19 cellular contexts compared by ENCODE assay signal in the genomic region with DNA sequence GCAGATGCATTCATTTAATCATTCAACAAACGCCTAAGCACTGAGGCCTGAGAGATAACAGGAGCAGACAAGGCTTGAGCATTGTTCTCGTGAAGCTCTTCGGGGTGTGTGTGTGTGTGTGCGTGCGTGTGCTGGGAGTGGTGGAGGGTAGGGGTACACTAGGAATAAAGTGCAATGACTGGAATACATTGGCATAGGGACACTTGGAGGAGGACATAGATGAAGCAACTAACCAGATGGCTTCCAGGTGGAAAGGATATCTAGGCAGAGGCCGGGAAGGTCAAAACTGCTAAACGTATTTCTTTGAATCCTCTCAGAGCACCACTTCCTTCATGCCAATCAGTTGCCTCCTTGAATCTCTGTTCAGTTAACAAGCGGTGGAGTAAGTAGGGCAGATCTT. TPM values are rescaled to one million over a fixed set of nuclear protein-coding genes. Genes with fewer than 3 reads are reported as not detected.
"Had no signal": no experiment of that assay in that cellular context is flagged by ENCODE, and none has a peak within 500 bp of the region (broad histone marks: within the 10 kb centered on the region; RNA-seq: fewer than 3 reads in every experiment).

No MANE protein-coding gene starts in this region.

- H3K27ac Mint-ChIP-seq: activated CD8-positive, alpha-beta memory T cell treated with anti-CD3 and anti-CD28 coated beads, Interleukin-2, amount 10 ng/mL, durations not matched to agents 7 days and 5 days; memory B cell; stimulated activated naive B cell treated with anti-CD40 and anti-IgM and Interleukin-4, amounts not matched to agents 10 μg/mL and 1 μg/mL and 100 μg/mL, for 72 hours had no signal

- H3K9ac ChIP-seq: SK-N-SH had no signal

- H3K36me3 ChIP-seq: brain microvascular endothelial cell, thyroid gland had no signal

- H3K9me3 Mint-ChIP-seq: central memory CD8-positive, alpha-beta T cell; memory B cell; naive thymus-derived CD8-positive, alpha-beta T cell; stimulated activated naive B cell treated with anti-CD40 and anti-IgM and Interleukin-4, amounts not matched to agents 10 μg/mL and 1 μg/mL and 100 μg/mL, for 72 hours had no signal

- H3K4me3 ChIP-seq: coronary artery, mucosa of descending colon, thyroid gland had no signal

- H3K27me3 Mint-ChIP-seq: memory B cell had no signal

- H3K4me1 Mint-ChIP-seq: activated CD8-positive, alpha-beta memory T cell treated with anti-CD3 and anti-CD28 coated beads, Interleukin-2, amount 10 ng/mL, durations not matched to agents 7 days and 5 days; central memory CD8-positive, alpha-beta T cell; memory B cell; stimulated activated naive B cell treated with anti-CD40 and anti-IgM and Interleukin-4, amounts not matched to agents 10 μg/mL and 1 μg/mL and 100 μg/mL, for 72 hours had no signal

- ATAC-seq: activated CD8-positive, alpha-beta memory T cell treated with anti-CD3 and anti-CD28 coated beads, Interleukin-2, amount 10 ng/mL, durations not matched to agents 7 days and 5 days; esophagus mucosa; left ventricle myocardium superior; mucosa of descending colon; naive thymus-derived CD8-positive, alpha-beta T cell; stimulated activated naive B cell treated with anti-CD40 and anti-IgM and Interleukin-4, amounts not matched to agents 10 μg/mL and 1 μg/mL and 100 μg/mL, for 72 hours had no signal

- H3K9me3 ChIP-seq: mucosa of descending colon, SK-N-SH, thyroid gland had no signal

- DNase-seq: activated CD4-positive, alpha-beta T cell treated with anti-CD3 and anti-CD28 coated beads, Interleukin-2, amount 50 U/mL, for 1 hour; activated CD8-positive, alpha-beta memory T cell treated with anti-CD3 and anti-CD28 coated beads, Interleukin-2, amount 10 ng/mL, durations not matched to agents 7 days and 5 days; anterior cingulate cortex; brain microvascular endothelial cell; hypothalamus; left ventricle myocardium superior; mucosa of descending colon; naive thymus-derived CD8-positive, alpha-beta T cell; nucleus accumbens; SK-N-SH; stimulated activated CD4-positive, alpha-beta T cell treated with anti-CD3 and anti-CD28 coated beads, Interleukin-4, amount 100 ng/mL, for 1 hour; stimulated activated naive B cell treated with anti-CD40 and anti-IgM and Interleukin-4, amounts not matched to agents 10 μg/mL and 1 μg/mL and 100 μg/mL, for 72 hours; thyroid gland had no signal

- H3K4me2 ChIP-seq: SK-N-SH had no signal

- H3K4me3 Mint-ChIP-seq: activated CD8-positive, alpha-beta memory T cell treated with anti-CD3 and anti-CD28 coated beads, Interleukin-2, amount 10 ng/mL, durations not matched to agents 7 days and 5 days; central memory CD8-positive, alpha-beta T cell; memory B cell; naive thymus-derived CD8-positive, alpha-beta T cell; stimulated activated naive B cell treated with anti-CD40 and anti-IgM and Interleukin-4, amounts not matched to agents 10 μg/mL and 1 μg/mL and 100 μg/mL, for 72 hours had no signal

- H3K27me3 ChIP-seq: brain microvascular endothelial cell, thyroid gland had no signal

- H3K4me1 ChIP-seq: thyroid gland had no signal

- H3K36me3 Mint-ChIP-seq: activated CD8-positive, alpha-beta memory T cell treated with anti-CD3 and anti-CD28 coated beads, Interleukin-2, amount 10 ng/mL, durations not matched to agents 7 days and 5 days; memory B cell; naive thymus-derived CD8-positive, alpha-beta T cell; stimulated activated naive B cell treated with anti-CD40 and anti-IgM and Interleukin-4, amounts not matched to agents 10 μg/mL and 1 μg/mL and 100 μg/mL, for 72 hours had no signal

- H3K27ac ChIP-seq: brain microvascular endothelial cell, coronary artery, thyroid gland had no signal

RNA-seq across cellular contexts. Expression of gene PRG4, which starts 13.6 kb away (rescaled TPM):
- total RNA-seq: esophagus mucosa, kidney epithelial cell, skeletal muscle tissue had no signal
